Comparison of ENCODE assay signal across 8 cellular contexts in the genomic region with DNA sequence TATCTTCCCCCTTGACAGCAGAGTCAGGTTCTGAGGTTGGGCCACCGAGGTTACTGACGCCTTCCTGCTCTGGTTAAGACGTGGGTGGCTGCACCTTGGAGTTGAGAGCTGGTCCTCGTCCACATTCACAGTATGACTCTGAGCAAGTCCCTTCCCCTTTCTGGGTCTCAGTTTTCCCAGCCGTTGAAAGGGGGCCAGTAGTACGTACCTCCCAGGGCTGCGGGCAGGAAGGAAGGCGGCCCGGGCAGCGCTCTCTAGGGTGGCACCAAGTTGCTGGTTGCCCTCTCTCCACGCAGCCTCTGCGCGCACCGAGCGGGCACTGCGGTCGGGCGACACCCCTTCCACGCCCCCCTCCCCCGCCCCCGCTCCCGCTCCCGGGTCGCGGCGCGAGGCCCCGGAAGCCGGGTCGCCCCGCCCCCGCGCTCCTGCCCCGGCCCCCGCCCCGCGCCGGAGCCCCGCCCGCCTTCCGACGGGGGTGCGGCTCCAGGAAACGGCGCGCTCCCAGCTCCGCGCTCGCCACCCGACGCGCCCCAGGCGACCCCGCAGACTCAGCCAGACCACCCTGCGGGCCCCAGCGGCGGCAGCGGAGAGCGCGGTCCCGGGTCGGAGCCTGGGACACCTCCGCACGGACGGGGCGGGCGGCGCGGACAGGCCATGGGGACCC. TPM values are rescaled to one million over a fixed set of nuclear protein-coding genes. Genes with fewer than 3 reads are reported as not detected.
DNase-seq lines count a peak whose midpoint lies in the region; ATAC-seq and TF ChIP-seq lines count a peak whose summit lies in the region.

A gene (plus strand): TSS at position 486 of the 664 bp plus-strand sequence. CDS start 250 bp downstream, outside the sequence.

- peak within 1 kb of the TSS; percentile 91 for H3K4me3 Mint-ChIP-seq in activated naive CD4-positive, alpha-beta T cell treated with anti-CD3 and anti-CD28 coated beads for 36 hours
- peak within 1 kb of the TSS; percentile 85 for H3K4me3 Mint-ChIP-seq in glutamatergic neuron (ENCODE audit: unreplicated experiment)

- H3K4me1 ChIP-seq in psoas muscle, result peaks cover 69% of the 10 kb centered on the region
- H3K4me1 ChIP-seq in aorta (ENCODE audit: control insufficient read depth in 1 of 2, insufficient read depth in 2 of 2, low read length in 2 of 2), result no peaks in the 10 kb centered on the region

- 1 to 6% (median 1%) methylated on average over 23 to 69 of the region's 69 CpGs for WGBS in psoas muscle, 3 donors
- 1 to 2% methylated on average over 18 to 69 of the region's 69 CpGs for WGBS in aorta, 2 donors

- no peaks in the 10 kb centered on the region for H3K9me3 Mint-ChIP-seq in activated naive CD4-positive, alpha-beta T cell treated with anti-CD3 and anti-CD28 coated beads for 36 hours
- H3K9me3 Mint-ChIP-seq in glutamatergic neuron (ENCODE audit: unreplicated experiment), result peaks cover 25% of the 10 kb centered on the region

- in situ Hi-C loops in SK-MEL-5 (cut with HindIII; ENCODE audit: low pct_unique_long_range_greater_than_20kb, low sequenced_read_pairs), result no loop called here

- TF ChIP-seq CTCF in glutamatergic neuron (IDR thresholded peaks at IDR 0.05; ENCODE audit: partially characterized antibody, unreplicated experiment) (no peak), psoas muscle (IDR thresholded peaks at IDR 0.05) (no peak)

- CTCF ChIA-PET in activated naive CD4-positive, alpha-beta T cell treated with anti-CD3 and anti-CD28 coated beads for 36 hours (lab: Charles Lee), result interaction anchor here (0.7 to 3.4 kb wide), 8 partner anchors 9 to 194 kb away, joined by 3 to 46 read pairs (median 5); a partner anchor contains a TSS

- no peaks in the 10 kb centered on the region for H3K9me3 ChIP-seq in psoas muscle
- no peaks in the 10 kb centered on the region for H3K9me3 ChIP-seq in aorta (ENCODE audit: control insufficient read depth, low read length)

- peak within 1 kb of the TSS; percentile 99 for H3K4me3 ChIP-seq in psoas muscle
- H3K4me3 ChIP-seq in aorta (ENCODE audit: low read length in 2 of 2), result peak within 1 kb of the TSS; percentile 82 to 84

- H3K27ac ChIP-seq in psoas muscle, result peak within 1 kb of the TSS; percentile 98
- peak within 1 kb of the TSS; percentile 25 to 78 for H3K27ac ChIP-seq in aorta (ENCODE audit: low read depth in 1 of 2, low read length in 2 of 2)

- H3K36me3 ChIP-seq in psoas muscle (ENCODE audit: insufficient read depth in 1 of 2, low read depth in 1 of 2), result peaks cover 0 to 29% of the 10 kb centered on the region in 2 donors
- no peaks in the 10 kb centered on the region for H3K36me3 ChIP-seq in aorta (ENCODE audit: control insufficient read depth in 1 of 2, insufficient read depth in 2 of 2, low read length in 1 of 2)

- peak; percentile 27 for ATAC-seq in HG02870 (IDR thresholded peaks at IDR 0.05; ENCODE audit: unreplicated experiment)
- peak; percentile 8 to 24 (median 16) for ATAC-seq in psoas muscle
- peak; percentile 17 for ATAC-seq in aorta (ENCODE audit: low FRiP score)
- ATAC-seq in HG03108 (IDR thresholded peaks at IDR 0.05; ENCODE audit: unreplicated experiment), result no peak

- intact Hi-C loops in activated naive CD4-positive, alpha-beta T cell treated with anti-CD3 and anti-CD28 coated beads for 36 hours (cut with micrococcal nuclease), result loop anchor here (2.0 kb wide), 1 partner anchor 77 kb away; no protein-coding TSS in a partner anchor
- intact Hi-C loops in psoas muscle (cut with DNase I) (loop anchor here (2.0 kb wide), 2 partner anchors 17 kb away; a partner anchor contains a TSS), aorta (cut with DNase I) (loop anchor here in 1 of 2 donors (2.0 to 5.0 kb wide), 5 partner anchors 17 to 153 kb away; a partner anchor contains a TSS)

- H3K4me1 Mint-ChIP-seq in activated naive CD4-positive, alpha-beta T cell treated with anti-CD3 and anti-CD28 coated beads for 36 hours (ENCODE audit: low read depth), result peaks cover 54% of the 10 kb centered on the region
- H3K4me1 Mint-ChIP-seq in glutamatergic neuron (ENCODE audit: low read depth, unreplicated experiment), result peaks cover 20% of the 10 kb centered on the region

- H3K27me3 ChIP-seq in psoas muscle (ENCODE audit: insufficient read depth in 3 of 3, low read length in 2 of 3) (no peaks in the 10 kb centered on the region), aorta (ENCODE audit: control insufficient read depth in 1 of 2, insufficient read depth in 2 of 2, low read length in 1 of 2) (no peaks in the 10 kb centered on the region)

- H3K27me3 Mint-ChIP-seq in activated naive CD4-positive, alpha-beta T cell treated with anti-CD3 and anti-CD28 coated beads for 36 hours (ENCODE audit: low read depth), result no peaks in the 10 kb centered on the region
- peaks cover 22% of the 10 kb centered on the region for H3K27me3 Mint-ChIP-seq in glutamatergic neuron (ENCODE audit: unreplicated experiment)

- peaks cover 13% of the 10 kb centered on the region for H3K36me3 Mint-ChIP-seq in activated naive CD4-positive, alpha-beta T cell treated with anti-CD3 and anti-CD28 coated beads for 36 hours (ENCODE audit: low read depth)
- H3K36me3 Mint-ChIP-seq in glutamatergic neuron (ENCODE audit: unreplicated experiment), result no peaks in the 10 kb centered on the region

- peak within 1 kb of the TSS; percentile 85 for H3K27ac Mint-ChIP-seq in activated naive CD4-positive, alpha-beta T cell treated with anti-CD3 and anti-CD28 coated beads for 36 hours
- peak within 1 kb of the TSS; percentile 52 for H3K27ac Mint-ChIP-seq in glutamatergic neuron (ENCODE audit: unreplicated experiment)

- peak; percentile 72 for DNase-seq in D341Med (ENCODE audit: low spot score)
- peak; percentile 43 for DNase-seq in SK-MEL-5 (ENCODE audit: low read depth, low spot score)
- peak; percentile 79 for DNase-seq in activated naive CD4-positive, alpha-beta T cell treated with anti-CD3 and anti-CD28 coated beads for 36 hours
- no peak for DNase-seq in glutamatergic neuron
- peak; percentile 81 to 88 for DNase-seq in psoas muscle
- peak; percentile 86 to 93 for DNase-seq in aorta

RNA-seq across cellular contexts. Expression of the gene that starts here (rescaled TPM):
- total RNA-seq in SK-MEL-5 (2014; rRNA removed; shearing (Covaris generic)), result 14.3 and 15.6 TPM in 2 replicates
- polyA plus RNA-seq in SK-MEL-5 (2015; cell fraction: cytosol; rRNA removed), result 19.4 and 19.6 TPM in 2 replicates
- polyA plus RNA-seq in SK-MEL-5 (2015; cell fraction: nucleus; rRNA removed), result 42.5 and 47.9 TPM in 2 replicates
- total RNA-seq in activated naive CD4-positive, alpha-beta T cell treated with anti-CD3 and anti-CD28 coated beads for 36 hours, result 10 to 100 TPM; 51.9 to 54.6 TPM
- 14.2 TPM for total RNA-seq in glutamatergic neuron (ENCODE audit: unreplicated experiment)
- 100 to 1,000 TPM; 208 to 345 (median 282) TPM for total RNA-seq in psoas muscle
- polyA plus RNA-seq in psoas muscle, result 100 to 1,000 TPM; 114 to 177 (median 170) TPM
- total RNA-seq in aorta, result 100 to 1,000 TPM; 235 to 266 TPM
- 100 to 1,000 TPM in 1 of 2 donors, 10 to 100 TPM in 1; 53.2 to 316 TPM for polyA plus RNA-seq in aorta
